Comparison of ENCODE assay signal across 28 cellular contexts in genomic region chr18:46331316-46331715, GRCh38.
"Had no signal": no experiment of that assay in that cellular context is flagged by ENCODE, and none has a peak within 500 bp of the region (broad histone marks: within the 10 kb centered on the region; RNA-seq: fewer than 3 reads in every experiment).

No MANE protein-coding gene starts in this region.

- H3K4me3 Mint-ChIP-seq: activated CD4-positive, alpha-beta T cell treated with anti-CD3 and anti-CD28 coated beads, Interleukin-2, amount 10 ng/mL, durations not matched to agents 24 days and 14 days; activated CD8-positive, alpha-beta T cell treated with anti-CD3 and anti-CD28 coated beads for 36 hours; activated naive CD8-positive, alpha-beta T cell treated with anti-CD3 and anti-CD28 coated beads for 36 hours; activated T-helper 17 cell treated with anti-CD3 and anti-CD28 coated beads, Interleukin-2, amount 50 U/mL, for 72 hours; central memory CD8-positive, alpha-beta T cell had no signal

- FAIRE-seq: TTC549 had no signal

- H3K27ac ChIP-seq: cardiac muscle cell had no signal

- ATAC-seq: activated CD8-positive, alpha-beta T cell treated with anti-CD3 and anti-CD28 coated beads for 36 hours; activated T-cell treated with anti-CD3 and anti-CD28 coated beads, Interleukin-2, amount 50 U/mL, for 72 hours; activated T-helper 17 cell treated with anti-CD3 and anti-CD28 coated beads, Interleukin-2, amount 50 U/mL, for 72 hours had no signal

- H3K4me3 ChIP-seq: cardiac muscle cell had no signal

- DNase-seq: activated CD4-positive, alpha-beta T cell treated with anti-CD3 and anti-CD28 coated beads, Interleukin-2, amount 10 ng/mL, durations not matched to agents 24 days and 14 days; activated CD4-positive, alpha-beta T cell treated with anti-CD3 and anti-CD28 coated beads, Interleukin-2, amount 50 U/mL, for 4 hours; activated CD8-positive, alpha-beta T cell treated with anti-CD3 and anti-CD28 coated beads for 36 hours; activated effector memory CD4-positive, alpha-beta T cell treated with anti-CD3 and anti-CD28 coated beads, Interleukin-2, amount 50 U/mL, for 16 hours; activated naive CD4-positive, alpha-beta T cell; activated naive CD4-positive, alpha-beta T cell treated with anti-CD3 and anti-CD28 coated beads, Interleukin-2, amount 50 U/mL, for 16 hours; activated naive CD8-positive, alpha-beta T cell treated with anti-CD3 and anti-CD28 coated beads for 36 hours; activated T-cell treated with anti-CD3 and anti-CD28 coated beads, Interleukin-2, amount 50 U/mL, for 1 hour; activated T-cell treated with anti-CD3 and anti-CD28 coated beads, Interleukin-2, amount 50 U/mL, for 72 hours; amniotic stem cell; aorta; NCI-H1105; NCI-H1417 treated with DMSO at 0.1 percent for 48 hours; NCI-H187 treated with DMSO at 0.1 percent for 48 hours; NCI-H2081; NCI-H2171 treated with DMSO at 0.1 percent for 48 hours; NCI-H2227 treated with DMSO at 0.1 percent for 48 hours; NCI-H446; NCI-H510A treated with DMSO at 0.1 percent for 48 hours; NCI-H526 treated with DMSO at 0.1 percent for 48 hours; NK-92 treated with Interleukin-12 subunit alpha and Interleukin-12 subunit beta, amount 100 ng/mL, for 24 hours; OCI-M1; Right ventricle myocardium superior; T1000 had no signal

- H3K27me3 ChIP-seq: cardiac muscle cell had no signal

- H3K27ac Mint-ChIP-seq: activated CD4-positive, alpha-beta T cell treated with anti-CD3 and anti-CD28 coated beads, Interleukin-2, amount 10 ng/mL, durations not matched to agents 24 days and 14 days; activated CD8-positive, alpha-beta T cell treated with anti-CD3 and anti-CD28 coated beads for 36 hours; activated naive CD8-positive, alpha-beta T cell treated with anti-CD3 and anti-CD28 coated beads for 36 hours; activated T-cell treated with anti-CD3 and anti-CD28 coated beads, Interleukin-2, amount 50 U/mL, for 72 hours; activated T-helper 17 cell treated with anti-CD3 and anti-CD28 coated beads, Interleukin-2, amount 50 U/mL, for 72 hours had no signal

- H3K36me3 ChIP-seq: cardiac muscle cell had no signal

- H3K9me3 Mint-ChIP-seq: activated CD4-positive, alpha-beta T cell treated with anti-CD3 and anti-CD28 coated beads, Interleukin-2, amount 10 ng/mL, durations not matched to agents 24 days and 14 days; activated CD8-positive, alpha-beta T cell treated with anti-CD3 and anti-CD28 coated beads for 36 hours; activated naive CD8-positive, alpha-beta T cell treated with anti-CD3 and anti-CD28 coated beads for 36 hours; activated T-cell treated with anti-CD3 and anti-CD28 coated beads, Interleukin-2, amount 50 U/mL, for 72 hours; activated T-helper 17 cell treated with anti-CD3 and anti-CD28 coated beads, Interleukin-2, amount 50 U/mL, for 72 hours; central memory CD8-positive, alpha-beta T cell had no signal
